ENCODE assay signal across 18 cellular contexts in genomic region chr1:39084191-39084590, GRCh38. TPM values are rescaled to one million over a fixed set of nuclear protein-coding genes. Genes with fewer than 3 reads are reported as not detected.
DNase-seq lines count a peak whose midpoint lies in the region; ATAC-seq and TF ChIP-seq lines count a peak whose summit lies in the region.
"Had no signal": no experiment of that assay in that cellular context is flagged by ENCODE, and none has a peak within 500 bp of the region (broad histone marks: within the 10 kb centered on the region; RNA-seq: fewer than 3 reads in every experiment).

No MANE protein-coding gene starts in this region.

- H3K4me3 Mint-ChIP-seq in brain: peak overlapping the region in 4 of 5 experiments; percentile 9 to 100 (median 46)
- H3K4me3 Mint-ChIP-seq in nephron: peak overlapping the region; percentile 34 to 59 (median 36)
- H3K4me3 Mint-ChIP-seq: CD4-positive, alpha-beta T cell had no signal

- ATAC-seq in HG03457 (IDR thresholded peaks at IDR 0.05; ENCODE audit: unreplicated experiment): no peak
- ATAC-seq: HepG2 had no signal

- in situ Hi-C loops in GM13976 (cut with MboI; ENCODE audit: low sequenced_read_pairs, unreplicated experiment): no loop called here

- intact Hi-C loops in posterior vena cava (cut with DNase I): no loop called here

- no peaks in the 10 kb centered on the region for H3K9me3 Mint-ChIP-seq in brain
- H3K9me3 Mint-ChIP-seq in nephron: no peaks in the 10 kb centered on the region
- H3K9me3 Mint-ChIP-seq: CD4-positive, alpha-beta T cell had no signal

- TF ChIP-seq CTCF in GM13976 (IDR thresholded peaks at IDR 0.05; ENCODE audit: borderline replicate concordance, control extremely low read depth, extremely low read depth, insufficient read depth, missing control alignments): no peak
- TF ChIP-seq CTCF in brain (conservative IDR thresholded peaks at IDR 0.05): no peak
- no peak for TF ChIP-seq CTCF in nephron (IDR thresholded peaks at IDR 0.05; ENCODE audit: unreplicated experiment in 3 of 3)

- peaks cover 11% of the 10 kb centered on the region for H3K27me3 Mint-ChIP-seq in brain
- H3K27me3 Mint-ChIP-seq in nephron (ENCODE audit: low read depth): peaks cover 38% of the 10 kb centered on the region

- DNase-seq in GM13976 (ENCODE audit: low spot score): peak; percentile 3
- peak; percentile 53 for DNase-seq in posterior vena cava (ENCODE audit: low spot score)
- DNase-seq in stimulated activated CD8-positive, alpha-beta memory T cell treated with anti-CD3 and anti-CD28 coated beads, Interleukin-4, amount 100 ng/mL, for 48 hours: no peak
- DNase-seq in mucosa of gallbladder (ENCODE audit: low spot score): no peak
- DNase-seq in DMS53 (lab: John Stamatoyannopoulos, UW): no peak
- DNase-seq: ACHN; BE2C; Caco-2; CD4-positive, alpha-beta T cell; DMS79; GDM1; GM23248; HCEC 1CT; KG1 had no signal

- H3K36me3 Mint-ChIP-seq in brain (peaks cover 36% of the 10 kb centered on the region), nephron (ENCODE audit: low read depth) (no peaks in the 10 kb centered on the region)

- H3K4me1 Mint-ChIP-seq in brain (peaks cover 73% of the 10 kb centered on the region), nephron (peaks cover 40% of the 10 kb centered on the region)

- H3K27ac Mint-ChIP-seq in brain: peak overlapping the region in 4 of 5 experiments; percentile 9 to 92 (median 70)
- no peak overlapping the region for H3K27ac Mint-ChIP-seq in nephron
- H3K27ac Mint-ChIP-seq: CD4-positive, alpha-beta T cell had no signal

RNA-seq across cellular contexts. Expression of gene NDUFS5, which starts 58.0 kb away (rescaled TPM):
- polyA plus RNA-seq in brain (ENCODE audit: insufficient read depth, low read depth, low replicate concordance): 540 TPM
- total RNA-seq in posterior vena cava (100 to 1,000 TPM; 203 to 208 TPM), mucosa of gallbladder (168 TPM)

Comparison
In these comparisons a context has a peak if more than half of its experiments do, and no peak if none do; other contexts are left out.
1. DNase-seq: peak in GM13976 (single experiment) and posterior vena cava (single experiment); none in stimulated activated CD8-positive, alpha-beta memory T cell treated with anti-CD3 and anti-CD28 coated beads, Interleukin-4, amount 100 ng/mL, for 48 hours (single experiment), mucosa of gallbladder (single experiment) and DMS53 (single experiment).
2. H3K27ac Mint-ChIP-seq: peak in brain (4 of 5); none in nephron (0 of 3).